Comparison of ENCODE assay signal across 9 cellular contexts in the genomic region with DNA sequence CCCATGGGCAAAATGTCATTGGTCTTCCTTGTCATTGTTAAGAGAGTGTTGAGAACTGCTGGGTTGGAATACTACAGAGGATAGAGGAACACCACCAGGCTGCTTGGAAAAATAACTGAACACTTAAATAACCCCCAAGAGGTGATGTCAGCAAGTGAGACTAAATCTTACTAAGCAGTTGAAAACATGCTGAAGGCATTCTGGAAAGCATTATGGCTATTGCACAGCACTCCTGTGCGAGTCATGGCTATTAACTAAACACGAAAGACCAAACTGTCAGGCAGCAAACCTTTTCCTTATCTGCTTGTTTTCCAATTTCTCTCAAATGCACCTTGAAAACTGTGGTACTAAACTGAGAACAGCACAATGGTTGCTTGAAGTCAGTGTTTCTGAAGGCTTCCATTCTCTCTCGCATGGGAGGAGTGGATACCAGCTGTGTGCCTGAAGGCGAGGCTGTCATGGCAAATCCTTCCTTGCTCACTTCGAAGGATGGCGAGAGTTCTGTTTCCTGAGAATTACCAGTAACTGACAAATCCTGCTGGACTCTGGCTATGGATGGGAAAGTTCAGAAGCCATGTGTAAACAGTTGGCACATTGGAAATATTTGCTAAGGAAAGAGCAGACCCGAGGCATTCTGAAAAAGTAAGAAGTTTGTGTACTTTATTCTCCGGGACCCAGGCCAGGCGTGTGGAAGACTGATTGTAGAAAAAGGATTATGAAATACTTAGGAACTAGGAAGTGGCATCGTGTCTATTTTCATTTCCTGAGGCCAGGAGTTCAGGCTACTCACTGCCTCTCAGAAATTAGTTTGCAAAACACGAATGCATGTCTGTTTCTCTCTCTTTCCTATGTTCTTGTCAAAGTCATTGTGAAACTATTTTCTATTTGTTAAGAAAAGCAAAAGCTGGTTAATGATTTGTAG.
DNase-seq lines count a peak whose midpoint lies in the region; ATAC-seq lines count a peak whose summit lies in the region.
"Had no signal": no experiment of that assay in that cellular context is flagged by ENCODE, and none has a peak within 500 bp of the region (broad histone marks: within the 10 kb centered on the region; RNA-seq: fewer than 3 reads in every experiment).

No MANE protein-coding gene starts in this region.

- ATAC-seq in HG03196 (IDR thresholded peaks at IDR 0.05; ENCODE audit: unreplicated experiment) (no peak), GM19351 (IDR thresholded peaks at IDR 0.05; ENCODE audit: unreplicated experiment) (no peak)

- peak; percentile 21 for DNase-seq in DMS53 (lab: John Stamatoyannopoulos, UW)
- DNase-seq in DMS53 treated with DMSO at 0.1 percent for 48 hours (lab: John Stamatoyannopoulos, UW; ENCODE audit: unreplicated experiment) = no peak
- DNase-seq in amniotic epithelial cell (ENCODE audit: low read depth) = peak; percentile 27
- DNase-seq in left kidney (ENCODE audit: low read depth, low spot score) = peak; percentile 12
- peak; percentile 62 for DNase-seq in ureter (ENCODE audit: low spot score)
- DNase-seq in NCI-H82 treated with DMSO at 0.1 percent for 48 hours (lab: John Stamatoyannopoulos, UW; ENCODE audit: unreplicated experiment) = no peak
- DNase-seq: 8988T had no signal

Comparison
In these comparisons a context has a peak if more than half of its experiments do, and no peak if none do; other contexts are left out.
1. DNase-seq: peak in DMS53 (single experiment), amniotic epithelial cell (single experiment), left kidney (single experiment) and ureter (single experiment); none in DMS53 treated with DMSO at 0.1 percent for 48 hours (single experiment) and NCI-H82 treated with DMSO at 0.1 percent for 48 hours (single experiment).